25 cellular contexts compared by ENCODE assay signal in genomic region chr11:121081320-121081719, GRCh38.
"Had no signal": no experiment of that assay in that cellular context is flagged by ENCODE, and none has a peak within 500 bp of the region (broad histone marks: within the 10 kb centered on the region; RNA-seq: fewer than 3 reads in every experiment).

No MANE protein-coding gene starts in this region.

- ATAC-seq: effector memory CD8-positive, alpha-beta T cell; esophagus mucosa; gastrocnemius medialis; heart right ventricle; left cardiac atrium; left lung; left ventricle myocardium superior; lower lobe of right lung had no signal

- H3K4me1 ChIP-seq: colonic mucosa, esophagus squamous epithelium, left lung, lower lobe of right lung had no signal

- H3K4me3 ChIP-seq: colonic mucosa, esophagus squamous epithelium, gastrocnemius medialis, heart right ventricle, left lung, lower lobe of right lung had no signal

- H3K27me3 ChIP-seq: colonic mucosa, esophagus squamous epithelium, gastrocnemius medialis, heart right ventricle, left lung had no signal

- H3K9me3 ChIP-seq: colonic mucosa, esophagus squamous epithelium, gastrocnemius medialis, heart right ventricle, left lung, lower lobe of right lung had no signal

- H3K27ac ChIP-seq: colonic mucosa, epithelial cell of prostate, esophagus squamous epithelium, gastrocnemius medialis, heart right ventricle, left lung, lower lobe of right lung had no signal

- H3K36me3 ChIP-seq: colonic mucosa, gastrocnemius medialis, left lung had no signal

- DNase-seq: colonic mucosa; cortex of kidney; effector CD8-positive, alpha-beta T cell; effector memory CD8-positive, alpha-beta T cell; endodermal cell; erythroblast; esophagus squamous epithelium; foreskin fibroblast; foreskin melanocyte; gastrocnemius medialis; glutamatergic neuron; head of caudate nucleus; heart right ventricle; hippocampal formation; left cardiac atrium; left lung; left ventricle myocardium superior; lower lobe of right lung; mesenchymal stem cell; midbrain had no signal

- FAIRE-seq: endometrium, islet of Langerhans, keratinocyte had no signal
